ENCODE assay signal across 8 cellular contexts in the genomic region with DNA sequence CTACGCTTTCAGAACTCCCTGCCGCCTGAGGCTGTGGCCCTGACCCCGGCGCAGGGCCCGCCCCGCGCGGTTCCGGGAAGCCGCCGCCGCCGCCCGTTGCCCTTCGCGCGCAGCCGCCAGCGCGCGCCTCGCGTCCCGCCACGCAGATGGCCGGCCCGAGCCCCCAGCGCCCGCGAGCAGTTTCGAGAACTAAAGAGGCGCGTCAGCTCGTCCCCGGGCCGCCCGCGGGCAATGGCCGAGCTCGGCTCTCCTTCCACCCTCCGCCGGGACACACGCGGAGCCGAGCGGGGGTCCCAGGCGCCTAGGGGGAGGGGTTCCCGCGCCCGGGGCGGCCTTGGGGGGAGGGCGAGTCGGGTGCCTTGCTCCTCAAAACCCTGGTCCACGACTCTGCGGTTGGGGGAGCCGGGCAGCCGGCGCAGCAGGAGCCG. TPM values are rescaled to one million over a fixed set of nuclear protein-coding genes. Genes with fewer than 3 reads are reported as not detected.
A peak's percentile ranks its signal among the peaks of the same experiment; 100 is the strongest.
DNase-seq lines count a peak whose midpoint lies in the region; ATAC-seq and TF ChIP-seq lines count a peak whose summit lies in the region.

No MANE protein-coding gene starts in this region.

- H3K4me1 Mint-ChIP-seq in Caco-2 (ENCODE audit: low read depth, unreplicated experiment): peaks cover 37% of the 10 kb centered on the region
- H3K4me1 Mint-ChIP-seq in activated naive CD4-positive, alpha-beta T cell treated with anti-CD3 and anti-CD28 coated beads for 36 hours (ENCODE audit: low read depth): peaks cover 38% of the 10 kb centered on the region

- no peaks in the 10 kb centered on the region for H3K27me3 Mint-ChIP-seq in Caco-2 (ENCODE audit: insufficient read depth, unreplicated experiment)
- H3K27me3 Mint-ChIP-seq in activated naive CD4-positive, alpha-beta T cell treated with anti-CD3 and anti-CD28 coated beads for 36 hours (ENCODE audit: low read depth): no peaks in the 10 kb centered on the region

- no peaks in the 10 kb centered on the region for H3K9me3 ChIP-seq in Caco-2
- H3K9me3 ChIP-seq in OCI-LY7 (ENCODE audit: low read length): no peaks in the 10 kb centered on the region
- H3K9me3 ChIP-seq in osteoblast (ENCODE audit: low read depth, low read length): no peaks in the 10 kb centered on the region

- H3K27me3 ChIP-seq in Caco-2 (replicated peaks; ENCODE audit: control insufficient read depth, insufficient read depth, low read length) (no peaks in the 10 kb centered on the region), osteoblast (ENCODE audit: insufficient read depth, low read length) (no peaks in the 10 kb centered on the region)

- H3K27ac ChIP-seq in OCI-LY7 (ENCODE audit: low read depth, low read length, poor library complexity, severe bottlenecking) (peak overlapping the region; percentile 82), osteoblast (ENCODE audit: low read depth, low read length) (peak overlapping the region; percentile 98)

- H3K9me2 ChIP-seq in OCI-LY7 (ENCODE audit: insufficient read depth, low read length): no peaks in the 10 kb centered on the region

- DNase-seq in Caco-2 (peak; percentile 67 to 83), HEK293T (ENCODE audit: extremely low spot score) (peak; percentile 28), OCI-LY7 (ENCODE audit: low spot score) (peak; percentile 73), head of caudate nucleus (peak in 38 of 42 donors; percentile 15 to 79 (median 56)), osteoblast (ENCODE audit: insufficient read length, low spot score, missing footprints) (peak; percentile 91), H4 (ENCODE audit: low spot score) (no peak)
- peak; percentile 51 for DNase-seq in activated naive CD4-positive, alpha-beta T cell treated with anti-CD3 and anti-CD28 coated beads for 36 hours

- TF ChIP-seq CTCF in Caco-2 (IDR thresholded peaks at IDR 0.05; ENCODE audit: insufficient read depth in 1 of 2, low read depth in 1 of 2, low read length in 1 of 2, severe bottlenecking in 1 of 2, unreplicated experiment in 1 of 2): no peak
- TF ChIP-seq CTCF in OCI-LY7 (conservative IDR thresholded peaks at IDR 0.05; ENCODE audit: low read length): no peak
- TF ChIP-seq CTCF in osteoblast (IDR thresholded peaks at IDR 0.05; ENCODE audit: extremely low read depth, low read depth, low read length): no peak

- H3K4me2 ChIP-seq in OCI-LY7 (ENCODE audit: low read length): peak overlapping the region; percentile 91
- H3K4me2 ChIP-seq in osteoblast (ENCODE audit: insufficient read depth, low read length): peak overlapping the region; percentile 83

- no peak for ATAC-seq in GM19328 (IDR thresholded peaks at IDR 0.05; ENCODE audit: unreplicated experiment)

- no peaks in the 10 kb centered on the region for H3K9me3 Mint-ChIP-seq in Caco-2 (ENCODE audit: unreplicated experiment)
- no peaks in the 10 kb centered on the region for H3K9me3 Mint-ChIP-seq in activated naive CD4-positive, alpha-beta T cell treated with anti-CD3 and anti-CD28 coated beads for 36 hours

- H4K20me1 ChIP-seq in OCI-LY7 (ENCODE audit: insufficient read depth, low read length) (peaks cover 25% of the 10 kb centered on the region), osteoblast (ENCODE audit: insufficient read depth, low read length) (peaks cover 47% of the 10 kb centered on the region)

- H3K4me3 ChIP-seq in Caco-2 (ENCODE audit: low read depth, low read length): peak overlapping the region; percentile 70
- H3K4me3 ChIP-seq in OCI-LY7 (ENCODE audit: low read depth, low read length, poor library complexity, severe bottlenecking): peak overlapping the region; percentile 92
- peak overlapping the region; percentile 91 for H3K4me3 ChIP-seq in osteoblast (ENCODE audit: insufficient read depth, low read length)

- intact Hi-C loops in Caco-2 (cut with micrococcal nuclease; ENCODE audit: unreplicated experiment) (loop anchor here (1.0 kb wide), 2 partner anchors 11 to 45 kb away; no protein-coding TSS in a partner anchor), OCI-LY7 (cut with micrococcal nuclease; ENCODE audit: unreplicated experiment) (loop anchor here (1.0 kb wide), 1 partner anchor 10 kb away; no protein-coding TSS in a partner anchor), head of caudate nucleus (cut with DNase I) (loop anchor here (5.0 kb wide), 1 partner anchor 240 kb away; the partner anchor contains the start of gene ZNF32)
- intact Hi-C loops in activated naive CD4-positive, alpha-beta T cell treated with anti-CD3 and anti-CD28 coated beads for 36 hours (cut with micrococcal nuclease): loop anchor here (1.0 to 10.0 kb wide), 3 partner anchors 10 to 770 kb away; partner anchors contain the start of gene ZNF33B

- H3K79me2 ChIP-seq in OCI-LY7 (ENCODE audit: insufficient read depth, low read depth, low read length) (peaks cover 78% of the 10 kb centered on the region), osteoblast (ENCODE audit: insufficient read depth, low read length) (peaks cover 62% of the 10 kb centered on the region)

- peaks cover 44% of the 10 kb centered on the region for H3K4me1 ChIP-seq in Caco-2
- H3K4me1 ChIP-seq in OCI-LY7 (ENCODE audit: insufficient read depth, low read length, poor library complexity, severe bottlenecking): peaks cover 51% of the 10 kb centered on the region
- H3K4me1 ChIP-seq in osteoblast (ENCODE audit: insufficient read depth, low read length): peaks cover 22% of the 10 kb centered on the region

- peaks cover 74% of the 10 kb centered on the region for H3K36me3 Mint-ChIP-seq in Caco-2 (ENCODE audit: insufficient read depth, unreplicated experiment)
- peaks cover 56% of the 10 kb centered on the region for H3K36me3 Mint-ChIP-seq in activated naive CD4-positive, alpha-beta T cell treated with anti-CD3 and anti-CD28 coated beads for 36 hours (ENCODE audit: low read depth)

- peak overlapping the region; percentile 81 for H3K4me3 Mint-ChIP-seq in Caco-2 (ENCODE audit: unreplicated experiment)
- peak overlapping the region; percentile 88 for H3K4me3 Mint-ChIP-seq in activated naive CD4-positive, alpha-beta T cell treated with anti-CD3 and anti-CD28 coated beads for 36 hours

- no peaks in the 10 kb centered on the region for H3K36me3 ChIP-seq in Caco-2 (ENCODE audit: control insufficient read depth, insufficient read depth, low read length)
- H3K36me3 ChIP-seq in OCI-LY7 (ENCODE audit: insufficient read depth, low read length): peaks cover 61% of the 10 kb centered on the region
- H3K36me3 ChIP-seq in osteoblast (ENCODE audit: insufficient read depth, low read length): no peaks in the 10 kb centered on the region

- H2AFZ ChIP-seq in OCI-LY7 (ENCODE audit: low read length): no peak overlapping the region
- peak overlapping the region; percentile 51 for H2AFZ ChIP-seq in osteoblast (ENCODE audit: low read length)

- TSS peak; percentile 24 for BruUV-seq in Caco-2 (replicated peaks; lab: Mats Ljungman, UMichigan)
- BruUV-seq in OCI-LY7 (replicated peaks; lab: Mats Ljungman, UMichigan): no TSS peak

- CTCF ChIA-PET in Caco-2 (lab: Charles Lee): interaction anchor here (1.0 kb wide), 2 partner anchors 14 to 21 kb away, joined by 3 to 6 read pairs; no protein-coding TSS in a partner anchor
- CTCF ChIA-PET in HEK293T (lab: Yijun Ruan, JAX): no interaction called here
- CTCF ChIA-PET in OCI-LY7 (lab: Charles Lee; ENCODE audit: unreplicated experiment): interaction anchor here (0.6 kb wide), 1 partner anchor 50 kb away, joined by 3 read pairs; no protein-coding TSS in a partner anchor
- CTCF ChIA-PET in activated naive CD4-positive, alpha-beta T cell treated with anti-CD3 and anti-CD28 coated beads for 36 hours (lab: Charles Lee): interaction anchor here (0.6 to 1.1 kb wide), 5 partner anchors 10 to 56 kb away, joined by 3 to 4 read pairs (median 3); no protein-coding TSS in a partner anchor

- H3K27ac Mint-ChIP-seq in Caco-2 (ENCODE audit: unreplicated experiment): peak overlapping the region; percentile 94
- H3K27ac Mint-ChIP-seq in activated naive CD4-positive, alpha-beta T cell treated with anti-CD3 and anti-CD28 coated beads for 36 hours: peak overlapping the region; percentile 96

- POLR2A ChIA-PET in Caco-2 (lab: Charles Lee) (interaction anchor here (1.0 to 3.4 kb wide), 4 partner anchors 8 to 30 kb away, joined by 4 to 81 read pairs (median 10); partner anchors contain the start of gene ZNF487), HEK293T (lab: Yijun Ruan, JAX) (interaction anchor here (0.7 to 5.1 kb wide), 6 partner anchors 9 to 29 kb away, joined by 3 to 37 read pairs (median 5); partner anchors contain the start of gene ZNF487), OCI-LY7 (lab: Charles Lee) (interaction anchor here (0.6 to 1.4 kb wide), 8 partner anchors 9 to 273 kb away, joined by 3 to 13 read pairs (median 4); no protein-coding TSS in a partner anchor)

TF ChIP-seq in HEK293T, 16 proteins besides CTCF, POLR2A, EP300 and RAD21 (continues in another document):
- TF ChIP-seq FOXA1 (IDR thresholded peaks at IDR 0.05) (no peak), SP1 (IDR thresholded peaks at IDR 0.05) (no peak), FOXM1 (IDR thresholded peaks at IDR 0.05; ENCODE audit: borderline replicate concordance) (no peak), CTBP1 (IDR thresholded peaks at IDR 0.05; ENCODE audit: borderline replicate concordance) (no peak), NFRKB (IDR thresholded peaks at IDR 0.05) (no peak), TARDBP (IDR thresholded peaks at IDR 0.05) (no peak), FOXK2 (IDR thresholded peaks at IDR 0.05) (no peak), LEF1 (IDR thresholded peaks at IDR 0.05; ENCODE audit: borderline replicate concordance) (no peak), BHLHE40 (IDR thresholded peaks at IDR 0.05; ENCODE audit: borderline replicate concordance) (no peak)

RNA-seq across cellular contexts. Expression of gene HNRNPF, which starts 1.8 kb away (rescaled TPM):
- total RNA-seq in Caco-2 (2022) (405 and 423 TPM in 2 replicates), OCI-LY7 (2022) (286 and 340 TPM in 2 replicates), osteoblast (221 and 229 TPM in 2 replicates)
- 280 and 354 TPM in 2 replicates for total RNA-seq in OCI-LY7 (2014; rRNA removed; shearing (Covaris generic))
- 100 to 1,000 TPM; 379 to 383 TPM for total RNA-seq in activated naive CD4-positive, alpha-beta T cell treated with anti-CD3 and anti-CD28 coated beads for 36 hours
- total RNA-seq in H4 (2014; rRNA removed; shearing (Covaris generic)): 238 and 256 TPM in 2 replicates

RNA-seq across cellular contexts. Expression of gene ZNF487, which starts 29.7 kb away (rescaled TPM):
- total RNA-seq in Caco-2 (2022): 5.0 and 6.5 TPM in 2 replicates
- total RNA-seq in OCI-LY7 (2014; rRNA removed; shearing (Covaris generic)): 6.5 and 8.1 TPM in 2 replicates
- 3.5 and 5.0 TPM in 2 replicates for total RNA-seq in OCI-LY7 (2022)
- 1 to 10 TPM; 2.3 to 2.7 TPM for total RNA-seq in activated naive CD4-positive, alpha-beta T cell treated with anti-CD3 and anti-CD28 coated beads for 36 hours
- total RNA-seq in osteoblast: 8.3 and 9.4 TPM in 2 replicates
- 0.66 and 1.4 TPM in 2 replicates for total RNA-seq in H4 (2014; rRNA removed; shearing (Covaris generic))

RNA-seq across cellular contexts. Expression of gene FXYD4, which starts 35.7 kb away (rescaled TPM):
- total RNA-seq in Caco-2 (2022) (not detected in 2 replicates), OCI-LY7 (2022) (not detected in 2 replicates), osteoblast (not detected in 2 replicates)
- not detected in 2 replicates for total RNA-seq in OCI-LY7 (2014; rRNA removed; shearing (Covaris generic))
- total RNA-seq in activated naive CD4-positive, alpha-beta T cell treated with anti-CD3 and anti-CD28 coated beads for 36 hours: not detected
- total RNA-seq in H4 (2014; rRNA removed; shearing (Covaris generic)): not detected in 2 replicates
